In genomic region chr7:77416621-77417371, GRCh38 we compare ENCODE assay signal across 8 cellular contexts. TPM values are rescaled to one million over a fixed set of nuclear protein-coding genes. Genes with fewer than 3 reads are reported as not detected.
DNase-seq lines count a peak whose midpoint lies in the region; ATAC-seq and TF ChIP-seq lines count a peak whose summit lies in the region.

No MANE protein-coding gene starts in this region.

- H3K4me2 ChIP-seq in BLaER1 treated with 17β-estradiol and CSF1 and Interleukin-3, amounts not matched to agents 10 nM and 100 nM = peak overlapping the region; percentile 93 to 100 (median 98)
- H3K4me2 ChIP-seq in OCI-LY3 (ENCODE audit: low read length) = peak overlapping the region; percentile 92

- peak overlapping the region; percentile 77 to 96 (median 87); a peak in 21 of 22 replicates for H3K27ac ChIP-seq in BLaER1 treated with 17β-estradiol and CSF1 and Interleukin-3, amounts not matched to agents 10 nM and 100 nM
- H3K27ac ChIP-seq in OCI-LY3 (ENCODE audit: low read length) (peak overlapping the region; percentile 48), epithelial cell of prostate (peak overlapping the region; percentile 99)

- H3K4me1 ChIP-seq in BLaER1 treated with 17β-estradiol and CSF1 and Interleukin-3, amounts not matched to agents 10 nM and 100 nM = peaks cover 26 to 74% (median 32%) of the 10 kb centered on the region in 10 experiments
- H3K4me1 ChIP-seq in OCI-LY3 (ENCODE audit: low read length) (peaks cover 39% of the 10 kb centered on the region), HAP-1 (peaks cover 28% of the 10 kb centered on the region)

- peak; percentile 19; the same call in 1 of the 2 replicates for TF ChIP-seq CTCF in OCI-LY3 (IDR thresholded peaks at IDR 0.05; ENCODE audit: low read depth, low read length)
- TF ChIP-seq CTCF in omental fat pad (IDR thresholded peaks at IDR 0.05) = no peak

- ATAC-seq in GM21526 (IDR thresholded peaks at IDR 0.05; ENCODE audit: low FRiP score, unreplicated experiment) = peak; percentile 28
- peak; percentile 16 for ATAC-seq in omental fat pad (ENCODE audit: low FRiP score)
- ATAC-seq in GM19324 (IDR thresholded peaks at IDR 0.05; ENCODE audit: low FRiP score, unreplicated experiment) = no peak

- H3K36me3 ChIP-seq in BLaER1 treated with 17β-estradiol and CSF1 and Interleukin-3, amounts not matched to agents 10 nM and 100 nM = no peaks in the 10 kb centered on the region
- H3K36me3 ChIP-seq in OCI-LY3 (replicated peaks; ENCODE audit: low read depth, low read length) (no peaks in the 10 kb centered on the region), HAP-1 (replicated peaks) (no peaks in the 10 kb centered on the region)

- in situ Hi-C loops in HAP-1 (cut with MboI; ENCODE audit: low sequenced_read_pairs) = no loop called here

- no peak for DNase-seq in epithelial cell of prostate (ENCODE audit: low read depth, low spot score)
- DNase-seq in omental fat pad (ENCODE audit: low spot score) = no peak
- DNase-seq in HCEC 1CT = no peak
- no peak for DNase-seq in HAP-1 (ENCODE audit: low spot score in 2 of 2)

- no peaks in the 10 kb centered on the region for H3K79me2 ChIP-seq in OCI-LY3 (ENCODE audit: low read length)

- H3K27me3 ChIP-seq in BLaER1 treated with 17β-estradiol and CSF1 and Interleukin-3, amounts not matched to agents 10 nM and 100 nM = peaks cover 0 to 20% (median 0%) of the 10 kb centered on the region in 11 experiments; a peak in 8 of 22 replicates
- H3K27me3 ChIP-seq in OCI-LY3 (ENCODE audit: low read depth, low read length) (peaks cover 19% of the 10 kb centered on the region), HAP-1 (ENCODE audit: low read depth) (no peaks in the 10 kb centered on the region)

- H3K9me3 ChIP-seq in BLaER1 treated with 17β-estradiol and CSF1 and Interleukin-3, amounts not matched to agents 10 nM and 100 nM (replicated peaks in 1 of 11) = no peaks in the 10 kb centered on the region
- no peaks in the 10 kb centered on the region for H3K9me3 ChIP-seq in OCI-LY3 (ENCODE audit: insufficient read depth, low read length)
- no peaks in the 10 kb centered on the region for H3K9me3 ChIP-seq in HAP-1

- peak overlapping the region; percentile 72 to 99 (median 87) for H3K9ac ChIP-seq in BLaER1 treated with 17β-estradiol and CSF1 and Interleukin-3, amounts not matched to agents 10 nM and 100 nM
- peak overlapping the region; percentile 83 for H3K9ac ChIP-seq in OCI-LY3 (ENCODE audit: low read length)

- peak overlapping the region; percentile 70 to 91 (median 72) for H3K4me3 ChIP-seq in BLaER1 treated with 17β-estradiol and CSF1 and Interleukin-3, amounts not matched to agents 10 nM and 100 nM
- H3K4me3 ChIP-seq in OCI-LY3 (ENCODE audit: low read length) = peak overlapping the region; percentile 89
- no peak overlapping the region for H3K4me3 ChIP-seq in HAP-1

- H4K20me1 ChIP-seq in BLaER1 treated with 17β-estradiol and CSF1 and Interleukin-3, amounts not matched to agents 10 nM and 100 nM = no peaks in the 10 kb centered on the region
- H4K20me1 ChIP-seq in OCI-LY3 (ENCODE audit: insufficient read depth, low read length) = no peaks in the 10 kb centered on the region

- peak overlapping the region; percentile 92 for H2AFZ ChIP-seq in OCI-LY3 (ENCODE audit: low read depth, low read length)

RNA-seq across cellular contexts. Expression of gene GSAP, which starts 0.6 kb away (rescaled TPM):
- total RNA-seq in omental fat pad = 10 to 100 TPM; 20.8 to 29.1 (median 24.4) TPM

Comparison
In these comparisons a context has a peak if more than half of its experiments do, and no peak if none do; other contexts are left out.
1. H3K27ac ChIP-seq: peak in every context shown above with its lines; median percentile 99 in epithelial cell of prostate; 87 in BLaER1 treated with 17β-estradiol and CSF1 and Interleukin-3, amounts not matched to agents 10 nM and 100 nM; 48 in OCI-LY3.